ENCODE assay signal across 12 cellular contexts in the genomic region with DNA sequence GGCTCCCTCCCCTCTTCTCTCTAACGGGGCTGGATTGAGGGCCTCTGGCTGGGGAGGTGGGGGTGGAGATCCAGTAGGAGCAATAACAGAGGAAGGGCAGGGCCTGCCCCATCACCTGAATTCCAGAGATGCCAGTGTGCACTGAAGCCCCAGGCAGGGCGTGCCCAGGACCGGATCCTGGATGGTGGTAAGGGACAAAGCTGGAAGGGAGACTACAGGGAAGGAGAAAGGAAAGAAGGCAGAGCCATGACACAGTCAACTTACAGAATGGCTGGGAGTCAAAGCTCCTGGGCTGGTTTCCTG. TPM values are rescaled to one million over a fixed set of nuclear protein-coding genes. Genes with fewer than 3 reads are reported as not detected.
DNase-seq lines count a peak whose midpoint lies in the region; ATAC-seq and TF ChIP-seq lines count a peak whose summit lies in the region.
"Had no signal": no experiment of that assay in that cellular context is flagged by ENCODE, and none has a peak within 500 bp of the region (broad histone marks: within the 10 kb centered on the region; RNA-seq: fewer than 3 reads in every experiment).

No MANE protein-coding gene starts in this region.

- no peaks in the 10 kb centered on the region for H3K9me3 ChIP-seq in mucosa of descending colon
- H3K9me3 ChIP-seq: tibial artery had no signal

- no peak for TF ChIP-seq CTCF in epithelial cell of proximal tubule (conservative IDR thresholded peaks at IDR 0.05; ENCODE audit: low read depth, low read length)
- TF ChIP-seq CTCF in mucosa of descending colon (IDR thresholded peaks at IDR 0.05): no peak

- ATAC-seq in mucosa of descending colon: peak; percentile 47

- CTCF ChIA-PET in HEK293T (lab: Yijun Ruan, JAX): no interaction called here

- H3K4me3 ChIP-seq in epithelial cell of proximal tubule (ENCODE audit: low read depth, low read length) (peak overlapping the region; percentile 65), mucosa of descending colon (no peak overlapping the region)
- H3K4me3 ChIP-seq: tibial artery had no signal

- intact Hi-C loops in mucosa of descending colon (cut with DNase I, micrococcal nuclease): no loop called here

- POLR2A ChIA-PET in HEK293T (lab: Yijun Ruan, JAX): no interaction called here

- DNase-seq in ACHN: peak; percentile 98
- peak; percentile 45 for DNase-seq in M059J (ENCODE audit: low read depth)
- peak; percentile 56 for DNase-seq in epithelial cell of proximal tubule (ENCODE audit: low read depth)
- DNase-seq in mucosa of descending colon: peak; percentile 76 to 83 (median 80)
- DNase-seq in HEK293T (ENCODE audit: extremely low spot score): no peak
- no peak for DNase-seq in NCI-H2227 treated with DMSO at 0.1 percent for 48 hours (lab: John Stamatoyannopoulos, UW)
- no peak for DNase-seq in AG08396 (ENCODE audit: low spot score)
- no peak for DNase-seq in COLO668 (lab: John Stamatoyannopoulos, UW; ENCODE audit: unreplicated experiment)
- DNase-seq: AML-193, NCI-H1694, tibial artery had no signal

- peaks cover 48% of the 10 kb centered on the region for H3K4me1 ChIP-seq in mucosa of descending colon (ENCODE audit: low read depth)

- no peaks in the 10 kb centered on the region for H3K36me3 ChIP-seq in mucosa of descending colon (ENCODE audit: low read depth)
- H3K36me3 ChIP-seq: tibial artery had no signal

- in situ Hi-C loops in ACHN (cut with HindIII; ENCODE audit: low pct_ligation_motif_present, low pct_unique_long_range_greater_than_20kb, low sequenced_read_pairs): no loop called here

TF ChIP-seq in HEK293T, 16 proteins besides CTCF, POLR2A, EP300 and RAD21:
- no peak for TF ChIP-seq ZNF384 (IDR thresholded peaks at IDR 0.05)
TF ChIP-seq in HEK293T: peak in this region for 0.

RNA-seq across cellular contexts. Expression of a gene that starts 0.6 kb away (rescaled TPM):
- 0.07 TPM in 1 of 2 replicates, not detected in the other for total RNA-seq in M059J (2014; rRNA removed; shearing (Covaris generic))
- total RNA-seq in epithelial cell of proximal tubule: 14.5 and 30.9 TPM in 2 replicates
- total RNA-seq in mucosa of descending colon: 10 to 100 TPM; 16.2 to 49.4 (median 46.6) TPM

RNA-seq across cellular contexts. Expression of a gene that starts 2.7 kb away (rescaled TPM):
- 22.5 and 31.2 TPM in 2 replicates for total RNA-seq in M059J (2014; rRNA removed; shearing (Covaris generic))
- total RNA-seq in epithelial cell of proximal tubule (17.8 and 18.7 TPM in 2 replicates), mucosa of descending colon (10 to 100 TPM; 26.1 to 39.5 (median 33.4) TPM)

RNA-seq across cellular contexts. Expression of a gene that starts 22.2 kb away (rescaled TPM):
- total RNA-seq in M059J (2014; rRNA removed; shearing (Covaris generic)): 127 and 133 TPM in 2 replicates
- 95.1 and 141 TPM in 2 replicates for total RNA-seq in epithelial cell of proximal tubule
- total RNA-seq in mucosa of descending colon: 100 to 1,000 TPM; 193 to 363 (median 355) TPM

RNA-seq across cellular contexts. Expression of a gene that starts 30.5 kb away (rescaled TPM):
- total RNA-seq in M059J (2014; rRNA removed; shearing (Covaris generic)): not detected in 2 replicates
- total RNA-seq in epithelial cell of proximal tubule (not detected in 2 replicates), mucosa of descending colon (not detected)
- total RNA-seq: cerebellum had no signal

Comparison
In these comparisons a context has a peak if more than half of its experiments do, and no peak if none do; other contexts are left out.
1. DNase-seq: peak in ACHN (single experiment), M059J (single experiment), epithelial cell of proximal tubule (single experiment) and mucosa of descending colon (3 of 3); none in HEK293T (single experiment), NCI-H2227 treated with DMSO at 0.1 percent for 48 hours (single experiment), AG08396 (single experiment) and COLO668 (single experiment).
2. RNA of a gene that starts 0.6 kb away (total RNA-seq): 16.2 to 49.4 TPM in mucosa of descending colon and 14.5 to 30.9 TPM in epithelial cell of proximal tubule; 0.07 TPM in M059J; every median in the first group is over 10 times any median in the second.